ENCODE assay signal across 14 cellular contexts in the genomic region with DNA sequence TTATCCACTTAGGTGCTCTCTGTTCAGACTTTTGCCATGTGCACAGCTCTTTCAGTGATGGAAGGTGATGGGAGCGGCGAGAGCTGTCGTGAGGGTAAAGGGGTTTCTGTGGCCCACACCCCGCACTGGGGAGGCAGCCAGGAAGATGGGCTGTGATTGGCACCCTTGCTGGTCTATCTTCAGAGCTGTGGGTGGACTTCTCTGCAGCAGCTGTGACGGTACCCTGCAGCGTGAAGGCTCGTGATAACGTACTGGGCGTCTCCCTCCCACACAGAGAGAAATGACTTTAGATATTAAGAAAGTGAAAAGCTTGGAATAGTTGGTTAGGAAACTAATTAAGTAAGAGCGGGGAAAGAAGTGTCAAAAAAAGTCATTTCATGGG. TPM values are rescaled to one million over a fixed set of nuclear protein-coding genes. Genes with fewer than 3 reads are reported as not detected.
DNase-seq lines count a peak whose midpoint lies in the region; ATAC-seq and TF ChIP-seq lines count a peak whose summit lies in the region.
"Had no signal": no experiment of that assay in that cellular context is flagged by ENCODE, and none has a peak within 500 bp of the region (broad histone marks: within the 10 kb centered on the region; RNA-seq: fewer than 3 reads in every experiment).

No MANE protein-coding gene starts in this region.

- H3K9me3 ChIP-seq in tibial artery: no peaks in the 10 kb centered on the region
- H3K9me3 ChIP-seq in SJCRH30 (replicated peaks): no peaks in the 10 kb centered on the region
- H3K9me3 ChIP-seq: colonic mucosa had no signal

- H3K27me3 Mint-ChIP-seq in activated CD8-positive, alpha-beta T cell treated with anti-CD3 and anti-CD28 coated beads, Interleukin-2, amount 10 ng/mL, durations not matched to agents 7 days and 5 days (ENCODE audit: low read depth): no peaks in the 10 kb centered on the region
- H3K27me3 Mint-ChIP-seq in activated CD8-positive, alpha-beta T cell treated with anti-CD3 and anti-CD28 coated beads for 36 hours: no peaks in the 10 kb centered on the region
- no peaks in the 10 kb centered on the region for H3K27me3 Mint-ChIP-seq in activated T-helper 17 cell treated with anti-CD3 and anti-CD28 coated beads, Interleukin-2, amount 50 U/mL, for 72 hours
- H3K27me3 Mint-ChIP-seq: IgD-negative memory B cell had no signal

- no peak for ATAC-seq in activated CD8-positive, alpha-beta T cell treated with anti-CD3 and anti-CD28 coated beads, Interleukin-2, amount 10 ng/mL, durations not matched to agents 7 days and 5 days
- no peak for ATAC-seq in activated CD8-positive, alpha-beta T cell treated with anti-CD3 and anti-CD28 coated beads for 36 hours
- ATAC-seq in activated T-helper 17 cell treated with anti-CD3 and anti-CD28 coated beads, Interleukin-2, amount 50 U/mL, for 72 hours (replicated peaks): no peak
- ATAC-seq in GM21381 (IDR thresholded peaks at IDR 0.05; ENCODE audit: unreplicated experiment): no peak

- H3K27me3 ChIP-seq in tibial artery: no peaks in the 10 kb centered on the region
- no peaks in the 10 kb centered on the region for H3K27me3 ChIP-seq in SJCRH30
- H3K27me3 ChIP-seq: colonic mucosa had no signal

- peak overlapping the region; percentile 51 for H3K27ac Mint-ChIP-seq in activated CD8-positive, alpha-beta T cell treated with anti-CD3 and anti-CD28 coated beads, Interleukin-2, amount 10 ng/mL, durations not matched to agents 7 days and 5 days
- no peak overlapping the region for H3K27ac Mint-ChIP-seq in activated CD8-positive, alpha-beta T cell treated with anti-CD3 and anti-CD28 coated beads for 36 hours
- peak overlapping the region; percentile 82 for H3K27ac Mint-ChIP-seq in activated T-helper 17 cell treated with anti-CD3 and anti-CD28 coated beads, Interleukin-2, amount 50 U/mL, for 72 hours

- peaks cover 21% of the 10 kb centered on the region for H3K36me3 Mint-ChIP-seq in activated CD8-positive, alpha-beta T cell treated with anti-CD3 and anti-CD28 coated beads, Interleukin-2, amount 10 ng/mL, durations not matched to agents 7 days and 5 days (ENCODE audit: low read depth)
- peaks cover 4% of the 10 kb centered on the region for H3K36me3 Mint-ChIP-seq in activated CD8-positive, alpha-beta T cell treated with anti-CD3 and anti-CD28 coated beads for 36 hours (ENCODE audit: low read depth)
- peaks cover 43% of the 10 kb centered on the region for H3K36me3 Mint-ChIP-seq in activated T-helper 17 cell treated with anti-CD3 and anti-CD28 coated beads, Interleukin-2, amount 50 U/mL, for 72 hours (ENCODE audit: low read depth)

- H3K4me1 ChIP-seq in tibial artery: peaks cover 0 to 93% (median 59%) of the 10 kb centered on the region in 4 donors
- H3K4me1 ChIP-seq in SJCRH30: peaks cover 3% of the 10 kb centered on the region; the same call in 1 of the 2 replicates

- peaks cover 25% of the 10 kb centered on the region for H3K4me1 Mint-ChIP-seq in activated CD8-positive, alpha-beta T cell treated with anti-CD3 and anti-CD28 coated beads, Interleukin-2, amount 10 ng/mL, durations not matched to agents 7 days and 5 days (ENCODE audit: low read depth)
- H3K4me1 Mint-ChIP-seq in activated CD8-positive, alpha-beta T cell treated with anti-CD3 and anti-CD28 coated beads for 36 hours (ENCODE audit: low read depth): peaks cover 36% of the 10 kb centered on the region
- H3K4me1 Mint-ChIP-seq in activated T-helper 17 cell treated with anti-CD3 and anti-CD28 coated beads, Interleukin-2, amount 50 U/mL, for 72 hours: peaks cover 35% of the 10 kb centered on the region

- H3K27ac ChIP-seq in tibial artery (peak overlapping the region; percentile 8 to 46), SJCRH30 (no peak overlapping the region)
- H3K27ac ChIP-seq: colonic mucosa had no signal

- H3K4me3 ChIP-seq in tibial artery: no peak overlapping the region
- no peak overlapping the region for H3K4me3 ChIP-seq in SJCRH30
- H3K4me3 ChIP-seq: colonic mucosa had no signal

- intact Hi-C loops in activated CD8-positive, alpha-beta T cell treated with anti-CD3 and anti-CD28 coated beads for 36 hours (cut with micrococcal nuclease): no loop called here
- intact Hi-C loops in tibial artery (cut with DNase I; ENCODE audit: low total_unique reads): no loop called here

- CTCF ChIA-PET in activated CD8-positive, alpha-beta T cell treated with anti-CD3 and anti-CD28 coated beads, Interleukin-2, amount 10 ng/mL, durations not matched to agents 7 days and 5 days (lab: Charles Lee): no interaction called here
- CTCF ChIA-PET in activated CD8-positive, alpha-beta T cell treated with anti-CD3 and anti-CD28 coated beads for 36 hours (lab: Charles Lee): interaction anchor here (1.4 kb wide), 1 partner anchor 43 kb away, joined by 3 read pairs; no protein-coding TSS in a partner anchor

- peaks cover 0 to 26% (median 5%) of the 10 kb centered on the region in 3 donors for H3K36me3 ChIP-seq in tibial artery
- peaks cover 52% of the 10 kb centered on the region for H3K36me3 ChIP-seq in SJCRH30
- H3K36me3 ChIP-seq: colonic mucosa had no signal

- no peak overlapping the region for H3K4me3 Mint-ChIP-seq in activated CD8-positive, alpha-beta T cell treated with anti-CD3 and anti-CD28 coated beads, Interleukin-2, amount 10 ng/mL, durations not matched to agents 7 days and 5 days
- no peak overlapping the region for H3K4me3 Mint-ChIP-seq in activated CD8-positive, alpha-beta T cell treated with anti-CD3 and anti-CD28 coated beads for 36 hours
- peak overlapping the region; percentile 53 for H3K4me3 Mint-ChIP-seq in activated T-helper 17 cell treated with anti-CD3 and anti-CD28 coated beads, Interleukin-2, amount 50 U/mL, for 72 hours

- TF ChIP-seq CTCF in activated CD8-positive, alpha-beta T cell treated with anti-CD3 and anti-CD28 coated beads for 36 hours (IDR thresholded peaks at IDR 0.05): no peak
- no peak for TF ChIP-seq CTCF in tibial artery (IDR thresholded peaks at IDR 0.05)

- DNase-seq in activated CD8-positive, alpha-beta T cell treated with anti-CD3 and anti-CD28 coated beads, Interleukin-2, amount 10 ng/mL, durations not matched to agents 7 days and 5 days: no peak
- no peak for DNase-seq in activated CD8-positive, alpha-beta T cell treated with anti-CD3 and anti-CD28 coated beads for 36 hours
- DNase-seq in islet precursor cell (peak; percentile 49), tibial artery (peak in 1 of 2 donors; percentile 13), SJCRH30 (no peak), NCI-H1436 (lab: John Stamatoyannopoulos, UW) (no peak)
- DNase-seq: activated CD4-positive, CD25-positive, alpha-beta regulatory T cell treated with anti-CD3 and anti-CD28 coated beads, Interleukin-2, amount 50 U/mL, for 72 hours; colonic mucosa; H7; NCI-H1105; stimulated activated CD4-positive, alpha-beta T cell treated with anti-CD3 and anti-CD28 coated beads, Interleukin-2, amount 100 ng/mL, for 48 hours had no signal

- no peaks in the 10 kb centered on the region for H3K9me3 Mint-ChIP-seq in activated CD8-positive, alpha-beta T cell treated with anti-CD3 and anti-CD28 coated beads, Interleukin-2, amount 10 ng/mL, durations not matched to agents 7 days and 5 days (ENCODE audit: insufficient read depth)
- no peaks in the 10 kb centered on the region for H3K9me3 Mint-ChIP-seq in activated CD8-positive, alpha-beta T cell treated with anti-CD3 and anti-CD28 coated beads for 36 hours
- H3K9me3 Mint-ChIP-seq in activated T-helper 17 cell treated with anti-CD3 and anti-CD28 coated beads, Interleukin-2, amount 50 U/mL, for 72 hours: no peaks in the 10 kb centered on the region
- H3K9me3 Mint-ChIP-seq: IgD-negative memory B cell had no signal

- POLR2A ChIA-PET in activated CD8-positive, alpha-beta T cell treated with anti-CD3 and anti-CD28 coated beads, Interleukin-2, amount 10 ng/mL, durations not matched to agents 7 days and 5 days (lab: Charles Lee): no interaction called here
- POLR2A ChIA-PET in activated CD8-positive, alpha-beta T cell treated with anti-CD3 and anti-CD28 coated beads for 36 hours (lab: Charles Lee): no interaction called here

RNA-seq across cellular contexts. Expression of a gene that starts 45.8 kb away (rescaled TPM):
- 100 to 1,000 TPM; 217 to 226 TPM for total RNA-seq in activated CD8-positive, alpha-beta T cell treated with anti-CD3 and anti-CD28 coated beads, Interleukin-2, amount 10 ng/mL, durations not matched to agents 7 days and 5 days
- 100 to 1,000 TPM; 132 to 135 TPM for total RNA-seq in activated CD8-positive, alpha-beta T cell treated with anti-CD3 and anti-CD28 coated beads for 36 hours
- 100 to 1,000 TPM; 204 to 207 TPM for total RNA-seq in activated T-helper 17 cell treated with anti-CD3 and anti-CD28 coated beads, Interleukin-2, amount 50 U/mL, for 72 hours
- total RNA-seq in SJCRH30 (2014; rRNA removed; shearing (Covaris generic)): 312 and 334 TPM in 2 replicates
